In genomic region chrX:155751131-155751530, GRCh38 we compare ENCODE assay signal across 32 cellular contexts.
"Had no signal": no experiment of that assay in that cellular context is flagged by ENCODE, and none has a peak within 500 bp of the region (broad histone marks: within the 10 kb centered on the region; RNA-seq: fewer than 3 reads in every experiment).

No MANE protein-coding gene starts in this region.

- H3K9me3 ChIP-seq: adrenal gland, ascending aorta, body of pancreas, breast epithelium had no signal

- H3K4me1 ChIP-seq: ascending aorta, body of pancreas, breast epithelium had no signal

- H3K27me3 ChIP-seq: adrenal gland, ascending aorta, body of pancreas, brain microvascular endothelial cell, cardiac muscle cell had no signal

- DNase-seq: activated effector memory CD4-positive, alpha-beta T cell treated with anti-CD3 and anti-CD28 coated beads, Interleukin-2, amount 50 U/mL, for 16 hours; activated effector memory CD4-positive, alpha-beta T cell treated with Interleukin-2 at 50 U/mL for 16 hours; activated gamma-delta T cell; activated gamma-delta T cell treated with Interleukin-2 at 50 U/mL for 16 hours; activated naive CD4-positive, alpha-beta T cell; activated naive CD4-positive, alpha-beta T cell treated with anti-CD3 and anti-CD28 coated beads for 36 hours; activated naive CD4-positive, alpha-beta T cell treated with anti-CD3 and anti-CD28 coated beads, Interleukin-2, amount 10 ng/mL, durations not matched to agents 7 days and 5 days; activated naive CD4-positive, alpha-beta T cell treated with anti-CD3 and anti-CD28 coated beads, Interleukin-2, amount 50 U/mL, for 16 hours; activated naive CD4-positive, alpha-beta T cell treated with Interleukin-2 at 50 U/mL for 16 hours; activated naive CD8-positive, alpha-beta T cell treated with anti-CD3 and anti-CD28 coated beads for 36 hours; activated naive CD8-positive, alpha-beta T cell treated with anti-CD3 and anti-CD28 coated beads, Interleukin-2, amount 10 ng/mL, durations not matched to agents 7 days and 5 days; activated naive CD8-positive, alpha-beta T cell treated with anti-CD3 and anti-CD28 coated beads, Interleukin-2, amount 50 U/mL, for 24 hours; activated T-cell treated with anti-CD3 and anti-CD28 coated beads, Interleukin-2, amount 50 U/mL, for 1 hour; activated T-cell treated with anti-CD3 and anti-CD28 coated beads, Interleukin-2, amount 50 U/mL, for 24 hours; activated T-cell treated with anti-CD3 and anti-CD28 coated beads, Interleukin-2, amount 50 U/mL, for 4 hours; activated T-cell treated with anti-CD3 and anti-CD28 coated beads, Interleukin-2, amount 50 U/mL, for 48 hours; activated T-cell treated with anti-CD3 and anti-CD28 coated beads, Interleukin-2, amount 50 U/mL, for 72 hours; adrenal gland; amniotic stem cell; amygdala; anterior cingulate cortex; aorta; body of pancreas; brain microvascular endothelial cell; caudate nucleus; central memory CD4-positive, alpha-beta T cell; cerebellar nuclear complex had no signal

- H3K36me3 ChIP-seq: adrenal gland, ascending aorta, brain microvascular endothelial cell, breast epithelium, cardiac muscle cell had no signal

- H3K27ac ChIP-seq: adrenal gland, ascending aorta, body of pancreas, brain microvascular endothelial cell, breast epithelium, cardiac muscle cell had no signal

- H3K4me3 ChIP-seq: adrenal gland, ascending aorta, body of pancreas, breast epithelium, cardiac muscle cell had no signal

- ATAC-seq: activated naive CD4-positive, alpha-beta T cell treated with anti-CD3 and anti-CD28 coated beads, Interleukin-2, amount 50 U/mL, for 72 hours; activated naive CD8-positive, alpha-beta T cell treated with anti-CD3 and anti-CD28 coated beads, Interleukin-2, amount 50 U/mL, for 24 hours; activated T-cell treated with anti-CD3 and anti-CD28 coated beads, Interleukin-2, amount 50 U/mL, for 4 hours; activated T-cell treated with anti-CD3 and anti-CD28 coated beads, Interleukin-2, amount 50 U/mL, for 72 hours; activated T-helper 17 cell treated with anti-CD3 and anti-CD28 coated beads, Interleukin-2, amount 50 U/mL, for 72 hours; body of pancreas had no signal
